11 cellular contexts compared by ENCODE assay signal in genomic region chrX:149510386-149510785, GRCh38. TPM values are rescaled to one million over a fixed set of nuclear protein-coding genes. Genes with fewer than 3 reads are reported as not detected.
DNase-seq lines count a peak whose midpoint lies in the region; ATAC-seq, FAIRE-seq and TF ChIP-seq lines count a peak whose summit lies in the region.
"Had no signal": no experiment of that assay in that cellular context is flagged by ENCODE, and none has a peak within 500 bp of the region (broad histone marks: within the 10 kb centered on the region; RNA-seq: fewer than 3 reads in every experiment).

No MANE protein-coding gene starts in this region.

- no peak overlapping the region for H3K4me2 ChIP-seq in OCI-LY7 (ENCODE audit: low read length)

- H3K27ac ChIP-seq in OCI-LY7 (ENCODE audit: low read depth, low read length, poor library complexity, severe bottlenecking), result no peak overlapping the region

- no peak overlapping the region for H3K4me3 ChIP-seq in OCI-LY7 (ENCODE audit: low read depth, low read length, poor library complexity, severe bottlenecking)
- H3K4me3 ChIP-seq in fibroblast of pulmonary artery (replicated peaks; ENCODE audit: low read depth, low read length), result no peak overlapping the region

- TF ChIP-seq CTCF in OCI-LY7 (conservative IDR thresholded peaks at IDR 0.05; ENCODE audit: low read length), result peak; percentile 38; the same call in 1 of the 2 replicates
- TF ChIP-seq CTCF in fibroblast of pulmonary artery (IDR thresholded peaks at IDR 0.05; ENCODE audit: low read length, missing control alignments), result peak; percentile 14

- peak; percentile 13 for DNase-seq in AG08395 (ENCODE audit: low spot score)
- DNase-seq in GM18507 (ENCODE audit: extremely low spot score, insufficient read length, low read depth), result no peak
- no peak for DNase-seq in OCI-LY7 (ENCODE audit: low spot score)
- DNase-seq in fibroblast of pulmonary artery (ENCODE audit: low read depth), result peak; percentile 21
- DNase-seq in anterior cingulate cortex (lab: John Stamatoyannopoulos, UW), result no peak
- no peak for DNase-seq in DMS79 treated with DMSO at 0.1 percent for 48 hours (lab: John Stamatoyannopoulos, UW)
- no peak for DNase-seq in NCI-H2029 (lab: John Stamatoyannopoulos, UW)
- DNase-seq in stimulated activated naive CD8-positive, alpha-beta T cell treated with anti-CD3 and anti-CD28 coated beads, Interleukin-15, amount 100 ng/mL, for 72 hours, result no peak
- DNase-seq: activated CD8-positive, alpha-beta T cell treated with anti-CD3 and anti-CD28 coated beads for 36 hours; DND-41; NK-92 treated with Interleukin-12 subunit alpha and Interleukin-12 subunit beta, amount 100 ng/mL, for 24 hours had no signal

- no peaks in the 10 kb centered on the region for H3K9me3 ChIP-seq in OCI-LY7 (ENCODE audit: low read length)

- no peaks in the 10 kb centered on the region for H3K79me2 ChIP-seq in OCI-LY7 (ENCODE audit: insufficient read depth, low read depth, low read length)

- BruUV-seq in OCI-LY7 (replicated peaks; lab: Mats Ljungman, UMichigan), result no TSS peak

- no peaks in the 10 kb centered on the region for H3K9me3 Mint-ChIP-seq in stimulated activated naive CD8-positive, alpha-beta T cell treated with anti-CD3 and anti-CD28 coated beads, Interleukin-15, amount 100 ng/mL, for 72 hours
- H3K9me3 Mint-ChIP-seq: activated CD8-positive, alpha-beta T cell treated with anti-CD3 and anti-CD28 coated beads for 36 hours had no signal

- H4K20me1 ChIP-seq in OCI-LY7 (ENCODE audit: insufficient read depth, low read length), result no peaks in the 10 kb centered on the region

- H3K36me3 ChIP-seq in OCI-LY7 (ENCODE audit: insufficient read depth, low read length), result no peaks in the 10 kb centered on the region

- CTCF ChIA-PET in OCI-LY7 (lab: Charles Lee; ENCODE audit: unreplicated experiment), result no interaction called here

- intact Hi-C loops in OCI-LY7 (cut with micrococcal nuclease; ENCODE audit: unreplicated experiment), result no loop called here

- H3K27ac Mint-ChIP-seq in stimulated activated naive CD8-positive, alpha-beta T cell treated with anti-CD3 and anti-CD28 coated beads, Interleukin-15, amount 100 ng/mL, for 72 hours, result no peak overlapping the region
- H3K27ac Mint-ChIP-seq: activated CD8-positive, alpha-beta T cell treated with anti-CD3 and anti-CD28 coated beads for 36 hours had no signal

- no peak overlapping the region for H2AFZ ChIP-seq in OCI-LY7 (ENCODE audit: low read length)

- peak; percentile 12 for FAIRE-seq in GM18507 (lab: Jason Lieb, UNC)

- H3K4me3 Mint-ChIP-seq in stimulated activated naive CD8-positive, alpha-beta T cell treated with anti-CD3 and anti-CD28 coated beads, Interleukin-15, amount 100 ng/mL, for 72 hours, result no peak overlapping the region
- H3K4me3 Mint-ChIP-seq: activated CD8-positive, alpha-beta T cell treated with anti-CD3 and anti-CD28 coated beads for 36 hours had no signal

- H3K4me1 Mint-ChIP-seq in stimulated activated naive CD8-positive, alpha-beta T cell treated with anti-CD3 and anti-CD28 coated beads, Interleukin-15, amount 100 ng/mL, for 72 hours, result peaks cover 37% of the 10 kb centered on the region

- H3K4me1 ChIP-seq in OCI-LY7 (ENCODE audit: insufficient read depth, low read length, poor library complexity, severe bottlenecking), result peaks cover 12% of the 10 kb centered on the region

- H3K27me3 Mint-ChIP-seq in stimulated activated naive CD8-positive, alpha-beta T cell treated with anti-CD3 and anti-CD28 coated beads, Interleukin-15, amount 100 ng/mL, for 72 hours, result no peaks in the 10 kb centered on the region
- H3K27me3 Mint-ChIP-seq: activated CD8-positive, alpha-beta T cell treated with anti-CD3 and anti-CD28 coated beads for 36 hours had no signal

- no peaks in the 10 kb centered on the region for H3K9me2 ChIP-seq in OCI-LY7 (ENCODE audit: insufficient read depth, low read length)

- POLR2A ChIA-PET in OCI-LY7 (lab: Charles Lee), result no interaction called here

- no peak for ATAC-seq in stimulated activated naive CD8-positive, alpha-beta T cell treated with anti-CD3 and anti-CD28 coated beads, Interleukin-15, amount 100 ng/mL, for 72 hours
- ATAC-seq: activated CD8-positive, alpha-beta T cell treated with anti-CD3 and anti-CD28 coated beads for 36 hours had no signal

RNA-seq across cellular contexts. Expression of gene IDS, which starts 5.3 kb away (rescaled TPM):
- 25.6 and 44.0 TPM in 2 replicates for total RNA-seq in OCI-LY7 (2014; rRNA removed; shearing (Covaris generic))
- 65.8 and 71.7 TPM in 2 replicates for total RNA-seq in OCI-LY7 (2022)

RNA-seq across cellular contexts. Expression of gene EOLA1, which starts 30.4 kb away (rescaled TPM):
- total RNA-seq in OCI-LY7 (2014; rRNA removed; shearing (Covaris generic)), result 13.0 and 19.2 TPM in 2 replicates
- total RNA-seq in OCI-LY7 (2022), result 21.2 and 22.9 TPM in 2 replicates

RNA-seq across cellular contexts. Expression of gene HSFX3, which starts 39.3 kb away (rescaled TPM):
- total RNA-seq in OCI-LY7 (2014; rRNA removed; shearing (Covaris generic)), result not detected in 2 replicates
- not detected in 2 replicates for total RNA-seq in OCI-LY7 (2022)
- total RNA-seq: activated CD8-positive, alpha-beta T cell treated with anti-CD3 and anti-CD28 coated beads for 36 hours had no signal

Comparison
In these comparisons a context has a peak if more than half of its experiments do, and no peak if none do; other contexts are left out.
1. DNase-seq: peak in AG08395 (single experiment) and fibroblast of pulmonary artery (single experiment); none in GM18507 (single experiment), OCI-LY7 (single experiment), anterior cingulate cortex (0 of 58), DMS79 treated with DMSO at 0.1 percent for 48 hours (single experiment), NCI-H2029 (single experiment) and stimulated activated naive CD8-positive, alpha-beta T cell treated with anti-CD3 and anti-CD28 coated beads, Interleukin-15, amount 100 ng/mL, for 72 hours (0 of 2).